15 cellular contexts compared by ENCODE assay signal in genomic region chrX:12469296-12469695, GRCh38.
DNase-seq lines count a peak whose midpoint lies in the region; TF ChIP-seq lines count a peak whose summit lies in the region.
"Had no signal": no experiment of that assay in that cellular context is flagged by ENCODE, and none has a peak within 500 bp of the region (broad histone marks: within the 10 kb centered on the region; RNA-seq: fewer than 3 reads in every experiment).

No MANE protein-coding gene starts in this region.

- POLR2A ChIA-PET in HEK293 (lab: Yijun Ruan, JAX): no interaction called here

- DNase-seq in NCI-H69 (lab: John Stamatoyannopoulos, UW) (peak; percentile 17), astrocyte of the spinal cord (ENCODE audit: low read depth, low spot score) (peak; percentile 0), left kidney (ENCODE audit: low read depth, low spot score) (peak; percentile 1), HUDEP-2 (lab: John Stamatoyannopoulos, UW; ENCODE audit: unreplicated experiment in 76 of 76) (no peak), SK-N-DZ (ENCODE audit: low spot score) (no peak), CD1c-positive myeloid dendritic cell (ENCODE audit: extremely low spot score) (no peak)
- no peak for DNase-seq in effector CD4-positive, alpha-beta T cell
- DNase-seq: CD4-positive, alpha-beta T cell; DND-41; HFFc6; NCI-H1105 treated with DMSO at 0.1 percent for 48 hours; NCI-H187 treated with DMSO at 0.1 percent for 48 hours; NCI-H748 treated with DMSO at 0.1 percent for 48 hours had no signal

- TF ChIP-seq CTCF in HEK293 (tag by site-specific recombination; IDR thresholded peaks at IDR 0.05) (no peak), astrocyte of the spinal cord (IDR thresholded peaks at IDR 0.05; ENCODE audit: low read depth, low read length) (no peak)

- H3K27ac ChIP-seq in HEK293 (ENCODE audit: extremely low read depth, low read depth, low read length): no peak overlapping the region
- H3K27ac ChIP-seq: SK-N-MC had no signal

- no peaks in the 10 kb centered on the region for H3K36me3 ChIP-seq in HEK293 (ENCODE audit: control insufficient read depth in 2 of 2, insufficient read depth in 1 of 2, low read length in 2 of 2)

- no peak overlapping the region for H3K4me3 ChIP-seq in HEK293 (ENCODE audit: low read depth, low read length)
- no peak overlapping the region for H3K4me3 ChIP-seq in astrocyte of the spinal cord (ENCODE audit: low read depth, low read length)
- H3K4me3 ChIP-seq: SK-N-MC had no signal

- in situ Hi-C loops in astrocyte of the spinal cord (cut with HindIII; ENCODE audit: low sequenced_read_pairs): no loop called here

- CTCF ChIA-PET in HEK293 (lab: Yijun Ruan, JAX): no interaction called here

- H3K9me3 ChIP-seq in HEK293 (ENCODE audit: control insufficient read depth, insufficient read depth, low read depth, low read length): no peaks in the 10 kb centered on the region

- H3K4me1 ChIP-seq in HEK293 (ENCODE audit: control insufficient read depth, insufficient read depth, low read length): no peaks in the 10 kb centered on the region

TF ChIP-seq in HEK293, 187 proteins besides CTCF, POLR2A, EP300 and RAD21:
- 0 out of 2 replicates have a peak, but pooled peaks have one; percentile 37 for TF ChIP-seq SP7 (tag by site-specific recombination; IDR thresholded peaks at IDR 0.05)
- 0 out of 2 replicates have a peak, but pooled peaks have one; percentile 36 for TF ChIP-seq ZNF639 (tag by site-specific recombination; IDR thresholded peaks at IDR 0.05)
- peak; percentile 47 for TF ChIP-seq ZFHX2 (tag by site-specific recombination; conservative IDR thresholded peaks at IDR 0.05)
- 0 out of 2 replicates have a peak, but pooled peaks have one; percentile 30 for TF ChIP-seq ZXDB (tag by site-specific recombination; IDR thresholded peaks at IDR 0.05)
- TF ChIP-seq ZNF544 (tag by site-specific recombination; IDR thresholded peaks at IDR 0.05): no peak
- TF ChIP-seq ZNF596 (tag by site-specific recombination; IDR thresholded peaks at IDR 0.05): no peak
- 0 out of 2 replicates have a peak, but pooled peaks have one; percentile 17 for TF ChIP-seq EGR2 (tag by site-specific recombination; IDR thresholded peaks at IDR 0.05; ENCODE audit: low read depth)

Comparison
In these comparisons a context has a peak if more than half of its experiments do, and no peak if none do; other contexts are left out.
1. DNase-seq: peak in NCI-H69 (single experiment), astrocyte of the spinal cord (single experiment) and left kidney (single experiment); none in HUDEP-2 (0 of 76), SK-N-DZ (single experiment), CD1c-positive myeloid dendritic cell (single experiment) and effector CD4-positive, alpha-beta T cell (single experiment).